1 cellular context compared by ENCODE assay signal in genomic region chr4:83851261-83852084, GRCh38.
TF ChIP-seq lines count a peak whose summit lies in the region.

No MANE protein-coding gene starts in this region.

TF ChIP-seq in HepG2, 621 proteins besides CTCF, POLR2A, EP300 and RAD21 (continued from another document and continues in another):
- TF ChIP-seq ZNF280D (CRISPR knock-in tag; IDR thresholded peaks at IDR 0.05): no peak
- no peak for TF ChIP-seq SNAPC2 (CRISPR knock-in tag; IDR thresholded peaks at IDR 0.05)
- peak; percentile 86 for TF ChIP-seq PAXIP1 (CRISPR knock-in tag; conservative IDR thresholded peaks at IDR 0.05)
- no peak for TF ChIP-seq RBFOX2 (IDR thresholded peaks at IDR 0.05; ENCODE audit: low read depth, low read length)
- TF ChIP-seq EEA1 (CRISPR knock-in tag; IDR thresholded peaks at IDR 0.05; ENCODE audit: borderline replicate concordance): no peak
- no peak for TF ChIP-seq ZFP90 (CRISPR knock-in tag; IDR thresholded peaks at IDR 0.05; ENCODE audit: borderline replicate concordance)
- TF ChIP-seq SAFB2 (CRISPR knock-in tag; IDR thresholded peaks at IDR 0.05; ENCODE audit: borderline replicate concordance, low read depth): no peak
- no peak for TF ChIP-seq ZNF672 (CRISPR knock-in tag; IDR thresholded peaks at IDR 0.05)
- peak; percentile 78; the same call in 1 of the 2 replicates for TF ChIP-seq NR2F2 (IDR thresholded peaks at IDR 0.05; ENCODE audit: borderline replicate concordance, low read depth)
- no peak for TF ChIP-seq PHF21A (CRISPR knock-in tag; IDR thresholded peaks at IDR 0.05)
- TF ChIP-seq ZNF552 (CRISPR knock-in tag; IDR thresholded peaks at IDR 0.05; ENCODE audit: borderline replicate concordance): no peak
- no peak for TF ChIP-seq ZNF547 (CRISPR knock-in tag; IDR thresholded peaks at IDR 0.05)
- TF ChIP-seq ZNF296 (CRISPR knock-in tag; conservative IDR thresholded peaks at IDR 0.05): no peak
- no peak for TF ChIP-seq SKI (IDR thresholded peaks at IDR 0.05; ENCODE audit: partially characterized antibody)
- no peak for TF ChIP-seq ZNF720 (CRISPR knock-in tag; IDR thresholded peaks at IDR 0.05)
- TF ChIP-seq THAP11 (CRISPR knock-in tag; IDR thresholded peaks at IDR 0.05): no peak
- no peak for TF ChIP-seq SRSF4 (IDR thresholded peaks at IDR 0.05; ENCODE audit: low read depth, low read length, poor library complexity, severe bottlenecking)
- TF ChIP-seq FOXP4 (CRISPR knock-in tag; IDR thresholded peaks at IDR 0.05): peak; percentile 28
- TF ChIP-seq IRF2 (CRISPR knock-in tag; IDR thresholded peaks at IDR 0.05): no peak
- no peak for TF ChIP-seq ZNF781 (CRISPR knock-in tag; IDR thresholded peaks at IDR 0.05; ENCODE audit: borderline replicate concordance, not compliant biosample characterization)
- no peak for TF ChIP-seq ZNF3 (CRISPR knock-in tag; IDR thresholded peaks at IDR 0.05)
- TF ChIP-seq CREBL2 (CRISPR knock-in tag; IDR thresholded peaks at IDR 0.05; ENCODE audit: borderline replicate concordance): no peak
- no peak for TF ChIP-seq ATF1 (CRISPR knock-in tag; IDR thresholded peaks at IDR 0.05)
- TF ChIP-seq ZBTB26 (CRISPR knock-in tag; IDR thresholded peaks at IDR 0.05; ENCODE audit: borderline replicate concordance): no peak
- no peak for TF ChIP-seq BRF2 (CRISPR knock-in tag; IDR thresholded peaks at IDR 0.05)
- no peak for TF ChIP-seq CENPX (CRISPR knock-in tag; IDR thresholded peaks at IDR 0.05)
- no peak for TF ChIP-seq BORCS8-MEF2B (CRISPR knock-in tag; IDR thresholded peaks at IDR 0.05)
- TF ChIP-seq ZNF121 (CRISPR knock-in tag; IDR thresholded peaks at IDR 0.05): no peak
- no peak for TF ChIP-seq SP2 (CRISPR knock-in tag; IDR thresholded peaks at IDR 0.05)
- no peak for TF ChIP-seq POLR2AphosphoS5 (IDR thresholded peaks at IDR 0.05; ENCODE audit: low read depth, low read length)
- TF ChIP-seq ZNF496 (CRISPR knock-in tag; IDR thresholded peaks at IDR 0.05; ENCODE audit: insufficient replicate concordance): no peak
- no peak for TF ChIP-seq CREB3 (CRISPR knock-in tag; IDR thresholded peaks at IDR 0.05)
- TF ChIP-seq ZNF326 (CRISPR knock-in tag; IDR thresholded peaks at IDR 0.05; ENCODE audit: borderline replicate concordance): no peak
- TF ChIP-seq ZBTB10 (CRISPR knock-in tag; IDR thresholded peaks at IDR 0.05; ENCODE audit: borderline replicate concordance): no peak
- TF ChIP-seq UBTF (CRISPR knock-in tag; IDR thresholded peaks at IDR 0.05): no peak
- no peak for TF ChIP-seq ZNF253 (CRISPR knock-in tag; IDR thresholded peaks at IDR 0.05; ENCODE audit: borderline replicate concordance)
- TF ChIP-seq CBX2 (IDR thresholded peaks at IDR 0.05; ENCODE audit: low read depth, low read length): no peak
- TF ChIP-seq CBX2 (CRISPR knock-in tag; IDR thresholded peaks at IDR 0.05; ENCODE audit: low read depth): no peak
- TF ChIP-seq ZNF333 (CRISPR knock-in tag; IDR thresholded peaks at IDR 0.05; ENCODE audit: borderline replicate concordance): no peak
- TF ChIP-seq ARID3A (IDR thresholded peaks at IDR 0.05; ENCODE audit: low read depth, low read length): peak; percentile 74
- TF ChIP-seq JUN (CRISPR knock-in tag; IDR thresholded peaks at IDR 0.05): 0 out of 2 replicates have a peak, but pooled peaks have one; percentile 57
- no peak for TF ChIP-seq ZNF160 (CRISPR knock-in tag; IDR thresholded peaks at IDR 0.05)
- TF ChIP-seq ZBTB43 (CRISPR knock-in tag; conservative IDR thresholded peaks at IDR 0.05): no peak
- TF ChIP-seq RXRA (CRISPR knock-in tag; IDR thresholded peaks at IDR 0.05): no peak
